In the genomic region with DNA sequence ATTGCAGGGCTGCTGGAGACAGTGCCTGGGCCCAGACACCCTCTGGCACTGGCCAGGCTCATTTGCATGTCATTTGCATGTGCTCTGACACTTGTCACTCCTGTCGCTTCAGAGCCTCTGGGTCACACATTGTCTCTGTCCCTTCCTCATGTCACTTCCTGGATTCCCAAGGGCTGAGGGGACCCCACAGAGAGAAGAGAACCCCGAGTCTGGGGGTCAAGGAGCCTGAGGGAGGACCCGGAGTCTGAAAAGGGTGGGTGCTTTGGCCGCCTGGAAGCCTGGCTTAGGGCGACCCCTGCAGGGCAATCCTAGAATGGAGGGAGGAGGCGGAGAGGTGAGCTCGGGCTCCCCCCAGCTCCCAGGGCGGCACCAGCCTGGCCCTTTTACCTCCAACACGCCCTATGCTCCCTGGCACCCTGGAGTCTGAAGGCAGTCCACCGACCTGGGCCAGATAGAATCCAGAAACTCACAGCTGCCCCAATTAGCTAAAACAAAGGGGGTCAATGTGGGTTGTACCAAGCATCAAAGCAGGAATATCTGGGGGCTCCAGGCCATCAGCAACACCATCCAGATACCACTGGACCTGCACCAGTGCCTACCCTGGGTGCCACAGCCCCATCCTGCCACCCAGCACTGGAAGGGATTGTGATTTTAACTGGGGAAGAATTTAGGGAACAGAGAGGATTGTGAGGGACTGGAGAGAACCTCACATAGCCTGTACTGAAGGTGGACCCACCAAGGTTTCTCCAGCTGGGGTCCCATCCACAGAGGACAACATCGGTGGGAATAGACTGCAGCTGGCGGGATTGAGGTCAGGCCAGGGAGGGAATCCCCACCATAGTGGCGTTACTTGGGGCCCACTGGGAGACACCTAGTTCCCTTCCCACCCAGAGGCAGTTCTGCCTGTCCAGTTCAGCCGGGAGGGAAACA, we compare ENCODE assay signal across 7 cellular contexts. TPM values are rescaled to one million over a fixed set of nuclear protein-coding genes. Genes with fewer than 3 reads are reported as not detected.
A peak's percentile ranks its signal among the peaks of the same experiment; 100 is the strongest.
DNase-seq lines count a peak whose midpoint lies in the region; TF ChIP-seq lines count a peak whose summit lies in the region.

No MANE protein-coding gene starts in this region.

- no peak overlapping the region for H2AK5ac ChIP-seq in H9 (ENCODE audit: insufficient read length, low read length)

- no peak overlapping the region for H2BK5ac ChIP-seq in H9 (ENCODE audit: insufficient read length, low read length)

- H3K79me1 ChIP-seq in H9 (ENCODE audit: insufficient read depth, low read depth, low read length, poor library complexity, severe bottlenecking) = no peaks in the 10 kb centered on the region

- no peak overlapping the region for H4K91ac ChIP-seq in H9 (ENCODE audit: insufficient read length, low read depth, low read length)

- peaks cover 45% of the 10 kb centered on the region for H3K27me3 Mint-ChIP-seq in H9 (ENCODE audit: low read depth)
- H3K27me3 Mint-ChIP-seq in nephron progenitor cell (ENCODE audit: low read depth, poor library complexity) = peaks cover 13% of the 10 kb centered on the region

- no peak overlapping the region for H3K4me3 Mint-ChIP-seq in H9
- no peak overlapping the region for H3K4me3 Mint-ChIP-seq in nephron progenitor cell

- no peaks in the 10 kb centered on the region for H4K20me1 ChIP-seq in H9 (ENCODE audit: control insufficient read depth, insufficient read depth, insufficient read length)

- H3K9me3 ChIP-seq in H9 (ENCODE audit: control insufficient read depth, low read depth, low read length) (no peaks in the 10 kb centered on the region), suprapubic skin (no peaks in the 10 kb centered on the region)

- H3K4me1 Mint-ChIP-seq in H9 (peaks cover 10 to 21% of the 10 kb centered on the region in 2 experiments), nephron progenitor cell (peaks cover 39% of the 10 kb centered on the region)

- no peak overlapping the region for H3K23ac ChIP-seq in H9 (ENCODE audit: insufficient read length, low read depth, low read length)

- H2AFZ ChIP-seq in H9 (ENCODE audit: low read length) = no peak overlapping the region

- DNase-seq in H9 (peak; percentile 88), NCI-H2196 treated with DMSO at 0.1 percent for 48 hours (lab: John Stamatoyannopoulos, UW; ENCODE audit: unreplicated experiment) (peak; percentile 16), erythroblast (lab: John Stamatoyannopoulos, UW) (peak; percentile 69 to 85), nephron progenitor cell (peak; percentile 84), suprapubic skin (ENCODE audit: low spot score in 2 of 2) (peak in 1 of 2 donors; percentile 84)
- DNase-seq in activated CD8-positive, alpha-beta memory T cell treated with anti-CD3 and anti-CD28 coated beads, Interleukin-2, amount 50 U/mL, for 1 hour (ENCODE audit: extremely low read depth) = peak; percentile 47

- no peak overlapping the region for H2BK15ac ChIP-seq in H9 (ENCODE audit: low read depth, low read length)

- no peaks in the 10 kb centered on the region for H3K36me3 Mint-ChIP-seq in H9 (ENCODE audit: insufficient read depth in 1 of 3, low read depth in 3 of 3)
- H3K36me3 Mint-ChIP-seq in nephron progenitor cell (ENCODE audit: low read depth) = no peaks in the 10 kb centered on the region

- H3K79me2 ChIP-seq in H9 (ENCODE audit: insufficient read depth, low read length) = no peaks in the 10 kb centered on the region

- H3T11ph ChIP-seq in H9 (ENCODE audit: low read length) = no peak overlapping the region

- H3K4me1 ChIP-seq in H9 (ENCODE audit: insufficient read depth, low read length) (no peaks in the 10 kb centered on the region), suprapubic skin (peaks cover 95% of the 10 kb centered on the region)

- H3K36me3 ChIP-seq in suprapubic skin = no peaks in the 10 kb centered on the region

- no peak overlapping the region for H2BK120ac ChIP-seq in H9 (ENCODE audit: low read depth, low read length, poor library complexity, severe bottlenecking)

- no peak overlapping the region for H2BK12ac ChIP-seq in H9 (ENCODE audit: insufficient read length, low read depth, low read length)

- no peak overlapping the region for H3K56ac ChIP-seq in H9 (ENCODE audit: insufficient read length, low read depth, low read length)

- no CpG with 5 or more reads among the region's 14 CpGs for WGBS in H9 (ENCODE audit: extremely low coverage, insufficient read length, low lambda C conversion rate)
- 21% methylated on average over 7 of the region's 14 CpGs for WGBS in suprapubic skin

- H3K23me2 ChIP-seq in H9 (ENCODE audit: insufficient read length, low read depth, low read length, poor library complexity, severe bottlenecking) = peaks cover 3% of the 10 kb centered on the region

- H3K4me3 ChIP-seq in suprapubic skin = no peak overlapping the region

- H3K4ac ChIP-seq in H9 (ENCODE audit: low read depth, low read length) = no peak overlapping the region

- H3K27ac ChIP-seq in H9 (ENCODE audit: insufficient read length, low read depth, low read length) (no peak overlapping the region), suprapubic skin (peak overlapping the region; percentile 99)

- no peaks in the 10 kb centered on the region; the same call in 1 of the 2 replicates for H3K27me3 ChIP-seq in H9 (ENCODE audit: insufficient read depth, low read length)
- no peaks in the 10 kb centered on the region for H3K27me3 ChIP-seq in suprapubic skin

- H3K18ac ChIP-seq in H9 (ENCODE audit: insufficient read length, low read depth, low read length) = no peak overlapping the region

- no peak overlapping the region for H4K5ac ChIP-seq in H9 (ENCODE audit: insufficient read length, low read depth, low read length)

- H3K9me3 Mint-ChIP-seq in H9 = no peaks in the 10 kb centered on the region
- H3K9me3 Mint-ChIP-seq in nephron progenitor cell = no peaks in the 10 kb centered on the region

- TF ChIP-seq POLR2A in erythroblast (IDR thresholded peaks at IDR 0.05; ENCODE audit: low read length) = no peak
- TF ChIP-seq POLR2A in suprapubic skin (IDR thresholded peaks at IDR 0.05) = no peak

- H3K4me2 ChIP-seq in H9 (ENCODE audit: insufficient read depth, insufficient read length, low read length) = no peak overlapping the region

- no peak overlapping the region for H3K14ac ChIP-seq in H9 (ENCODE audit: insufficient read depth, low read length)

- H4K8ac ChIP-seq in H9 (replicated peaks; ENCODE audit: insufficient read length, low read depth, low read length) = no peak overlapping the region

- no peak overlapping the region for H2BK20ac ChIP-seq in H9 (ENCODE audit: low read depth, low read length, poor library complexity, severe bottlenecking)

- H3K27ac Mint-ChIP-seq in H9 = no peak overlapping the region
- no peak overlapping the region for H3K27ac Mint-ChIP-seq in nephron progenitor cell

- no peak for TF ChIP-seq EP300 in suprapubic skin (IDR thresholded peaks at IDR 0.05)

- TF ChIP-seq CTCF in GM12873 (IDR thresholded peaks at IDR 0.05; ENCODE audit: insufficient read depth, low read depth, low read length, missing control alignments) (peak; percentile 91), H9 (conservative IDR thresholded peaks at IDR 0.05) (peak; percentile 97), nephron progenitor cell (IDR thresholded peaks at IDR 0.05) (peak; percentile 77), suprapubic skin (IDR thresholded peaks at IDR 0.05) (peak; percentile 60 to 78)

- H3K9ac ChIP-seq in H9 (ENCODE audit: extremely low read depth, insufficient read length, low read length) = no peak overlapping the region

RNA-seq across cellular contexts. Expression of gene KRT78, which starts 21.8 kb away (rescaled TPM):
- total RNA-seq in H9 (2021) = not detected in 2 replicates
- total RNA-seq in suprapubic skin = 100 to 1,000 TPM in 1 of 4 donors, 10 to 100 TPM in 3; 48.9 to 115 (median 80.0) TPM

RNA-seq across cellular contexts. Expression of gene KRT8, which starts 34.2 kb away (rescaled TPM):
- total RNA-seq in H9 (2021) (244 and 247 TPM in 2 replicates), suprapubic skin (10 to 100 TPM; 49.4 to 93.7 (median 65.9) TPM)

RNA-seq across cellular contexts. Expression of gene KRT79, which starts 36.5 kb away (rescaled TPM):
- total RNA-seq in H9 (2021) (not detected in 2 replicates), suprapubic skin (100 to 1,000 TPM in 3 of 4 donors, 10 to 100 TPM in 1; 48.8 to 202 (median 156) TPM)

RNA-seq across cellular contexts. Expression of gene KRT4, which starts 56.7 kb away (rescaled TPM):
- total RNA-seq in H9 (2021) (not detected in 2 replicates), suprapubic skin (1 to 10 TPM in 2 of 4 donors, under 1 TPM in 2; 0.32 to 1.6 (median 0.76) TPM)

Comparison
In these comparisons a context has a peak if more than half of its experiments do, and no peak if none do; other contexts are left out.
1. RNA of gene KRT78, which starts 21.8 kb away (total RNA-seq): 48.9 to 115 TPM in suprapubic skin; not detected in H9; every median in the first group is over 10 times any median in the second.
2. RNA of gene KRT79, which starts 36.5 kb away (total RNA-seq): 48.8 to 202 TPM in suprapubic skin; not detected in H9; every median in the first group is over 10 times any median in the second.
3. Peak in every context shown above with its lines, with median percentiles within 50 percentile points of each other: CTCF ChIP-seq.